In the genomic region with DNA sequence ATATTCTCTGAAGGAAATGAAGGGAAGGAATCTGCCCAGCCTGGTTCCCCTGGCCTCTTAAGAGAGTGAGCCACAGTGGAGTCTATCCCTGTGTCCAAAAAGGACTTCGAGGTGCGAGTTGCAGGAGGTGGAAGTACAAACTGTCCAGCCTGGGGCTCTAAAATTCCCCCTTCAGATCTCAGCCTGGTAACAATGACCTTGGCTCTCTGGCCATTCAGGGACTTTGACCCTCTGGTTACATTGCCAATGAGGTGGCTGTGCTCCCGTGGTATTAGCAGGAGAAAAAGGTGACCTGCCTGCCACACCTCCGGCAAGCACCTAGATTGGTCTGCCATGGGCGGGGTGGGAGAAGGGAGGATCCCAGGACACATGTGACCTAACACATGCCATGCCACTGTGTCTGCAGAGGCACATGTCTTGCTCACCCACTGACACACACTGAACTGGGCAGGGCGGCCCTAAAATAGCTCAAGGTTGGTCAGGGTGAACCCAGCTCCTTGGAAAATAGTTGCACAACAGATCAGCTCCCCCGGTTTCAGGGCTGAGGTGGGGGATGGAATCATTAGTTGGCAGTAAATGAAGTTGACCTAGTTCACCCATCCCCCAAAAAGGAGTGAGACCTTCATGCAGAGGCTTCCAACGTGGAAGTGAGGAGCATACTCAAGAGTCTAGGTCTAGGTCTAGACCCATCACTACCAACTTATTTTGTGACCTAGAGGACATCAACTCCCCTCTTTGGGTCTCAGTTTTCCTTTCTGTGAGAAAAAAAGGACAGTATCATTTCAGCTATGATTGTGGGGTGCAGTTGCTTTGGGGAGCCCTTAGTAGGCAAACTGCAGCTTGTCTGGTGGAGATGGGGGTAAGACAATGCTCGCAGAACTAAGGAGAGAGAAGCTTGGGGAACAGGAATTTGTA, we compare ENCODE assay signal across 1 cellular context.
A peak's percentile ranks its signal among the peaks of the same experiment; 100 is the strongest.
TF ChIP-seq lines count a peak whose summit lies in the region.

No MANE protein-coding gene starts in this region.

TF ChIP-seq in GM23338, 12 proteins besides CTCF, POLR2A, EP300 and RAD21:
- TF ChIP-seq, protein P1, sequence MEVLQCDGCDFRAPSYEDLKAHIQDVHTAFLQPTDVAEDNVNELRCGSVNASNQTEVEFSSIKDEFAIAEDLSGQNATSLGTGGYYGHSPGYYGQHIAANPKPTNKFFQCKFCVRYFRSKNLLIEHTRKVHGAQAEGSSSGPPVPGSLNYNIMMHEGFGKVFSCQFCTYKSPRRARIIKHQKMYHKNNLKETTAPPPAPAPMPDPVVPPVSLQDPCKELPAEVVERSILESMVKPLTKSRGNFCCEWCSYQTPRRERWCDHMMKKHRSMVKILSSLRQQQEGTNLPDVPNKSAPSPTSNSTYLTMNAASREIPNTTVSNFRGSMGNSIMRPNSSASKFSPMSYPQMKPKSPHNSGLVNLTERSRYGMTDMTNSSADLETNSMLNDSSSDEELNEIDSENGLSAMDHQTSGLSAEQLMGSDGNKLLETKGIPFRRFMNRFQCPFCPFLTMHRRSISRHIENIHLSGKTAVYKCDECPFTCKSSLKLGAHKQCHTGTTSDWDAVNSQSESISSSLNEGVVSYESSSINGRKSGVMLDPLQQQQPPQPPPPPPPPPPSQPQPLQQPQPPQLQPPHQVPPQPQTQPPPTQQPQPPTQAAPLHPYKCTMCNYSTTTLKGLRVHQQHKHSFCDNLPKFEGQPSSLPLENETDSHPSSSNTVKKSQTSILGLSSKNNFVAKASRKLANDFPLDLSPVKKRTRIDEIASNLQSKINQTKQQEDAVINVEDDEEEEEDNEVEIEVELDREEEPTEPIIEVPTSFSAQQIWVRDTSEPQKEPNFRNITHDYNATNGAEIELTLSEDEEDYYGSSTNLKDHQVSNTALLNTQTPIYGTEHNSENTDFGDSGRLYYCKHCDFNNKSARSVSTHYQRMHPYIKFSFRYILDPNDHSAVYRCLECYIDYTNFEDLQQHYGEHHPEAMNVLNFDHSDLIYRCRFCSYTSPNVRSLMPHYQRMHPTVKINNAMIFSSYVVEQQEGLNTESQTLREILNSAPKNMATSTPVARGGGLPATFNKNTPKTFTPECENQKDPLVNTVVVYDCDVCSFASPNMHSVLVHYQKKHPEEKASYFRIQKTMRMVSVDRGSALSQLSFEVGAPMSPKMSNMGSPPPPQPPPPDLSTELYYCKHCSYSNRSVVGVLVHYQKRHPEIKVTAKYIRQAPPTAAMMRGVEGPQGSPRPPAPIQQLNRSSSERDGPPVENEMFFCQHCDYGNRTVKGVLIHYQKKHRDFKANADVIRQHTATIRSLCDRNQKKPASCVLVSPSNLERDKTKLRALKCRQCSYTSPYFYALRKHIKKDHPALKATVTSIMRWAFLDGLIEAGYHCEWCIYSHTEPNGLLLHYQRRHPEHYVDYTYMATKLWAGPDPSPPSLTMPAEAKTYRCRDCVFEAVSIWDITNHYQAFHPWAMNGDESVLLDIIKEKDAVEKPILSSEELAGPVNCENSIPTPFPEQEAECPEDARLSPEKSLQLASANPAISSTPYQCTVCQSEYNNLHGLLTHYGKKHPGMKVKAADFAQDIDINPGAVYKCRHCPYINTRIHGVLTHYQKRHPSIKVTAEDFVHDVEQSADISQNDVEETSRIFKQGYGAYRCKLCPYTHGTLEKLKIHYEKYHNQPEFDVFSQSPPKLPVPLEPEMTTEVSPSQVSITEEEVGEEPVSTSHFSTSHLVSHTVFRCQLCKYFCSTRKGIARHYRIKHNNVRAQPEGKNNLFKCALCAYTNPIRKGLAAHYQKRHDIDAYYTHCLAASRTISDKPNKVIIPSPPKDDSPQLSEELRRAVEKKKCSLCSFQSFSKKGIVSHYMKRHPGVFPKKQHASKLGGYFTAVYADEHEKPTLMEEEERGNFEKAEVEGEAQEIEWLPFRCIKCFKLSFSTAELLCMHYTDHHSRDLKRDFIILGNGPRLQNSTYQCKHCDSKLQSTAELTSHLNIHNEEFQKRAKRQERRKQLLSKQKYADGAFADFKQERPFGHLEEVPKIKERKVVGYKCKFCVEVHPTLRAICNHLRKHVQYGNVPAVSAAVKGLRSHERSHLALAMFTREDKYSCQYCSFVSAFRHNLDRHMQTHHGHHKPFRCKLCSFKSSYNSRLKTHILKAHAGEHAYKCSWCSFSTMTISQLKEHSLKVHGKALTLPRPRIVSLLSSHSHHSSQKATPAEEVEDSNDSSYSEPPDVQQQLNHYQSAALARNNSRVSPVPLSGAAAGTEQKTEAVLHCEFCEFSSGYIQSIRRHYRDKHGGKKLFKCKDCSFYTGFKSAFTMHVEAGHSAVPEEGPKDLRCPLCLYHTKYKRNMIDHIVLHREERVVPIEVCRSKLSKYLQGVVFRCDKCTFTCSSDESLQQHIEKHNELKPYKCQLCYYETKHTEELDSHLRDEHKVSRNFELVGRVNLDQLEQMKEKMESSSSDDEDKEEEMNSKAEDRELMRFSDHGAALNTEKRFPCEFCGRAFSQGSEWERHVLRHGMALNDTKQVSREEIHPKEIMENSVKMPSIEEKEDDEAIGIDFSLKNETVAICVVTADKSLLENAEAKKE (CRISPR knock-in tag; IDR thresholded peaks at IDR 0.05): 0 out of 2 replicates have a peak, but pooled peaks have one; percentile 32
- TF ChIP-seq EZH2 (IDR thresholded peaks at IDR 0.05; ENCODE audit: low read depth, unreplicated experiment): no peak
